ENCODE assay signal across 15 cellular contexts in the genomic region with DNA sequence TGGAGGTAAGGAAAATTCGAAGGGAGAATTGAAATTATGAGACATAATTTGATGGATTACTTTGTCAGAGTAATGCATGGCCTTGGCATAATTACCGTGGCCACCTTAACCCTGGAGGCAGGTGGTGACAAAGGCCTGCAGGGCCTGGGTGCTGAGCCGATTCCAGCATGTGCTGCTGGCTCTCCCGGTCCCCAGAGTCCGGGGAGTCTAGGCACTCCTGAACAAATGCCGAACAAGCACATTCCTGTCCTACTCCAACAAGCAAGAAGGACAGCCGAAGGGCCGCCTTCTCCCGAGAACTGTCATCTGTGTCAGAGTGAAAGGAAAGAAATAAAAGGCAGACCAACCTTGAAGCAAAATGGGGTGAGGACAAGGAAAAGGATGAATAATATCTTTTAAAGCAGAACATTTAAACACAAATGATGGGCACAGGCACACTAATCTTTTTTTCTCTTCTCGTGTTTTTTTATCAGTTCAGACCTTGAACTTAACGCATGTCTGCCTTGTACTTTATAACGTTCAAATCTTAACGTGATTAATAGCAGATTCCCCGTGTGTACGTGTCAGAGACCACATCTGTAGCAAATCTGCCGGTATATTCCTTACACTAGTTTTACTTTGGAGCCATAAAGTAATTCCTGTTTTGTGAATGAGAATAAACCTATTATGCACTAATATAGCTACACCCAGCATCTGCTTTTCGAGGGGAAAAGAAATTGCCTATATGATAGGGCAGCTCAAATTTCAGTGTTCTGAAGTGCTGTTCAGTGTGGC.
A peak's percentile ranks its signal among the peaks of the same experiment; 100 is the strongest.
DNase-seq lines count a peak whose midpoint lies in the region; ATAC-seq and TF ChIP-seq lines count a peak whose summit lies in the region.
"Had no signal": no experiment of that assay in that cellular context is flagged by ENCODE, and none has a peak within 500 bp of the region (broad histone marks: within the 10 kb centered on the region; RNA-seq: fewer than 3 reads in every experiment).

No MANE protein-coding gene starts in this region.

- no peak overlapping the region for H3K4me3 Mint-ChIP-seq in progenitor cell of endocrine pancreas (ENCODE audit: low read depth)
- H3K4me3 Mint-ChIP-seq: activated CD8-positive, alpha-beta memory T cell treated with anti-CD3 and anti-CD28 coated beads, Interleukin-2, amount 10 ng/mL, durations not matched to agents 7 days and 5 days; activated naive CD8-positive, alpha-beta T cell; immature natural killer cell had no signal

- H3K27ac ChIP-seq in cardiac muscle cell: peak overlapping the region; percentile 90
- H3K27ac ChIP-seq: colonic mucosa had no signal

- DNase-seq in NCI-H1436 (lab: John Stamatoyannopoulos, UW): peak; percentile 76
- DNase-seq in NCI-H1436 treated with DMSO at 0.1 percent for 48 hours (lab: John Stamatoyannopoulos, UW): no peak
- DNase-seq in NCI-H526 treated with DMSO at 0.1 percent for 48 hours (lab: John Stamatoyannopoulos, UW): peak; percentile 5
- DNase-seq in cardiac muscle cell (ENCODE audit: low read depth in 1 of 2, low spot score in 1 of 2): peak in 1 of 2 donors; percentile 37
- no peak for DNase-seq in progenitor cell of endocrine pancreas (ENCODE audit: low spot score, unreplicated experiment)
- DNase-seq in iPS-NIHi11 (ENCODE audit: low spot score): no peak
- DNase-seq in EL: no peak
- DNase-seq: activated CD8-positive, alpha-beta memory T cell treated with anti-CD3 and anti-CD28 coated beads, Interleukin-2, amount 10 ng/mL, durations not matched to agents 7 days and 5 days; Calu3; colonic mucosa; immature natural killer cell; KG1; NCI-H446 had no signal

- H3K36me3 Mint-ChIP-seq in progenitor cell of endocrine pancreas (ENCODE audit: insufficient read depth): peaks cover 2% of the 10 kb centered on the region

- ATAC-seq in HG03571 (IDR thresholded peaks at IDR 0.05; ENCODE audit: unreplicated experiment): no peak
- ATAC-seq: activated CD8-positive, alpha-beta memory T cell treated with anti-CD3 and anti-CD28 coated beads, Interleukin-2, amount 10 ng/mL, durations not matched to agents 7 days and 5 days had no signal

- peaks cover 12% of the 10 kb centered on the region for H3K9me3 Mint-ChIP-seq in progenitor cell of endocrine pancreas (ENCODE audit: low read depth)
- H3K9me3 Mint-ChIP-seq: immature natural killer cell had no signal

- H3K4me1 Mint-ChIP-seq in progenitor cell of endocrine pancreas (ENCODE audit: low read depth): peaks cover 33% of the 10 kb centered on the region
- H3K4me1 Mint-ChIP-seq: activated CD8-positive, alpha-beta memory T cell treated with anti-CD3 and anti-CD28 coated beads, Interleukin-2, amount 10 ng/mL, durations not matched to agents 7 days and 5 days had no signal

- no peaks in the 10 kb centered on the region for H3K9me3 ChIP-seq in cardiac muscle cell (ENCODE audit: low read depth)
- H3K9me3 ChIP-seq: colonic mucosa had no signal

- H3K27me3 ChIP-seq in cardiac muscle cell: no peaks in the 10 kb centered on the region
- H3K27me3 ChIP-seq: colonic mucosa had no signal

- no peaks in the 10 kb centered on the region for H3K36me3 ChIP-seq in cardiac muscle cell
- H3K36me3 ChIP-seq: colonic mucosa had no signal

- no peak for TF ChIP-seq CTCF in cardiac muscle cell (IDR thresholded peaks at IDR 0.05; ENCODE audit: low read depth, low read length)
- no peak for TF ChIP-seq CTCF in progenitor cell of endocrine pancreas (IDR thresholded peaks at IDR 0.05; ENCODE audit: unreplicated experiment)

- no peaks in the 10 kb centered on the region for H3K27me3 Mint-ChIP-seq in progenitor cell of endocrine pancreas
- H3K27me3 Mint-ChIP-seq: activated CD8-positive, alpha-beta memory T cell treated with anti-CD3 and anti-CD28 coated beads, Interleukin-2, amount 10 ng/mL, durations not matched to agents 7 days and 5 days; activated naive CD8-positive, alpha-beta T cell had no signal

- H3K4me1 ChIP-seq in cardiac muscle cell (ENCODE audit: low read depth): peaks cover 38% of the 10 kb centered on the region
- H3K4me1 ChIP-seq: colonic mucosa had no signal

- peak overlapping the region; percentile 86 for H3K27ac Mint-ChIP-seq in progenitor cell of endocrine pancreas
- H3K27ac Mint-ChIP-seq: activated CD8-positive, alpha-beta memory T cell treated with anti-CD3 and anti-CD28 coated beads, Interleukin-2, amount 10 ng/mL, durations not matched to agents 7 days and 5 days; activated naive CD8-positive, alpha-beta T cell; immature natural killer cell had no signal

- no peak overlapping the region for H3K4me3 ChIP-seq in cardiac muscle cell
- H3K4me3 ChIP-seq: colonic mucosa had no signal

Comparison
In these comparisons a context has a peak if more than half of its experiments do, and no peak if none do; other contexts are left out.
1. DNase-seq: peak in NCI-H1436 (single experiment) and NCI-H526 treated with DMSO at 0.1 percent for 48 hours (single experiment); none in NCI-H1436 treated with DMSO at 0.1 percent for 48 hours (single experiment), progenitor cell of endocrine pancreas (single experiment), iPS-NIHi11 (single experiment) and EL (single experiment).